In genomic region chr17:50057521-50057991, GRCh38 we compare ENCODE assay signal across 10 cellular contexts. TPM values are rescaled to one million over a fixed set of nuclear protein-coding genes. Genes with fewer than 3 reads are reported as not detected.
DNase-seq lines count a peak whose midpoint lies in the region; ATAC-seq and TF ChIP-seq lines count a peak whose summit lies in the region.
"Had no signal": no experiment of that assay in that cellular context is flagged by ENCODE, and none has a peak within 500 bp of the region (broad histone marks: within the 10 kb centered on the region; RNA-seq: fewer than 3 reads in every experiment).

No MANE protein-coding gene starts in this region.

- H3K27ac ChIP-seq in body of pancreas (peak overlapping the region; percentile 81 to 97 (median 88)), mesenchymal stem cell (ENCODE audit: low read length, poor library complexity, severe bottlenecking) (peak overlapping the region; percentile 90), tibial nerve (peak overlapping the region in 3 of 4 donors; percentile 85 to 95 (median 85))
- H3K27ac ChIP-seq: C4-2B, KMS-11 had no signal

- H3K4me3 Mint-ChIP-seq in activated T-cell treated with anti-CD3 and anti-CD28 coated beads, Interleukin-2, amount 50 U/mL, for 24 hours: peak overlapping the region; percentile 85

- H3K27me3 ChIP-seq in body of pancreas (no peaks in the 10 kb centered on the region), mesenchymal stem cell (ENCODE audit: control insufficient read depth in 1 of 2, insufficient read depth in 1 of 2, low read length in 2 of 2) (no peaks in the 10 kb centered on the region), tibial nerve (no peaks in the 10 kb centered on the region)

- no peak for TF ChIP-seq POLR2A in body of pancreas (IDR thresholded peaks at IDR 0.05)
- TF ChIP-seq POLR2A in tibial nerve (IDR thresholded peaks at IDR 0.05): no peak

- peaks cover 86% of the 10 kb centered on the region for H3K4me1 ChIP-seq in body of pancreas
- H3K4me1 ChIP-seq in mesenchymal stem cell (ENCODE audit: control insufficient read depth, insufficient read depth, low read depth, low read length): peaks cover 58% of the 10 kb centered on the region
- H3K4me1 ChIP-seq in tibial nerve: peaks cover 0 to 91% (median 53%) of the 10 kb centered on the region in 4 donors

- peak overlapping the region; percentile 86 for H3K4me2 ChIP-seq in mesenchymal stem cell (ENCODE audit: low read length, poor library complexity, severe bottlenecking)

- WGBS in body of pancreas, 2 donors: 45 to 51% methylated on average over 9 of the region's 9 CpGs
- WGBS in mesenchymal stem cell: 93% methylated on average over 9 of the region's 9 CpGs
- 78 to 82% methylated on average over 9 of the region's 9 CpGs for WGBS in tibial nerve, 2 donors

- H3K36me3 Mint-ChIP-seq in activated T-cell treated with anti-CD3 and anti-CD28 coated beads, Interleukin-2, amount 50 U/mL, for 24 hours (ENCODE audit: low read depth): peaks cover 3% of the 10 kb centered on the region

- H3K14ac ChIP-seq in mesenchymal stem cell (ENCODE audit: low read length in 2 of 2): peak overlapping the region in 1 of 2 experiments; percentile 29

- no peaks in the 10 kb centered on the region for H3K9me3 Mint-ChIP-seq in activated T-cell treated with anti-CD3 and anti-CD28 coated beads, Interleukin-2, amount 50 U/mL, for 24 hours

- peaks cover 7% of the 10 kb centered on the region for H3K27me3 Mint-ChIP-seq in activated T-cell treated with anti-CD3 and anti-CD28 coated beads, Interleukin-2, amount 50 U/mL, for 24 hours

- peak overlapping the region; percentile 81 for H4K8ac ChIP-seq in mesenchymal stem cell (ENCODE audit: low read length)

- H3K4ac ChIP-seq in mesenchymal stem cell (ENCODE audit: low read depth in 1 of 2, low read length in 2 of 2): peak overlapping the region in 1 of 2 experiments; percentile 52

- no peak overlapping the region for H2AFZ ChIP-seq in mesenchymal stem cell (ENCODE audit: low read depth, low read length)

- H3K4me3 ChIP-seq in body of pancreas: no peak overlapping the region
- H3K4me3 ChIP-seq in mesenchymal stem cell (ENCODE audit: insufficient read depth in 1 of 2, low read depth in 1 of 2, low read length in 2 of 2): peak overlapping the region; percentile 84 to 87
- H3K4me3 ChIP-seq in tibial nerve: peak overlapping the region in 3 of 4 donors; percentile 66 to 87 (median 73)

- peak overlapping the region; percentile 79 for H3K9ac ChIP-seq in mesenchymal stem cell (ENCODE audit: low read length)
- H3K9ac ChIP-seq: KMS-11 had no signal

- no peak overlapping the region for H2BK120ac ChIP-seq in mesenchymal stem cell (ENCODE audit: low read depth, low read length)

- H4K91ac ChIP-seq in mesenchymal stem cell (ENCODE audit: low read length): peak overlapping the region; percentile 35

- H3K27ac Mint-ChIP-seq in activated T-cell treated with anti-CD3 and anti-CD28 coated beads, Interleukin-2, amount 50 U/mL, for 24 hours: no peak overlapping the region

- H3K79me1 ChIP-seq in mesenchymal stem cell (replicated peaks; ENCODE audit: low read length, poor library complexity, severe bottlenecking): no peaks in the 10 kb centered on the region

- intact Hi-C loops in body of pancreas (cut with DNase I) (no loop called here), posterior vena cava (cut with DNase I) (no loop called here)

- no peak overlapping the region for H2BK15ac ChIP-seq in mesenchymal stem cell (ENCODE audit: low read depth, poor library complexity, severe bottlenecking)

- H3K9me3 ChIP-seq in body of pancreas: no peaks in the 10 kb centered on the region
- no peaks in the 10 kb centered on the region for H3K9me3 ChIP-seq in mesenchymal stem cell (ENCODE audit: control insufficient read depth, low read length)
- H3K9me3 ChIP-seq in tibial nerve: no peaks in the 10 kb centered on the region

- ATAC-seq in body of pancreas (no peak), GM18868 (IDR thresholded peaks at IDR 0.05; ENCODE audit: unreplicated experiment) (no peak)

- no peak for TF ChIP-seq CTCF in body of pancreas (IDR thresholded peaks at IDR 0.05)
- TF ChIP-seq CTCF in tibial nerve (IDR thresholded peaks at IDR 0.05): no peak

- DNase-seq in activated T-cell treated with anti-CD3 and anti-CD28 coated beads, Interleukin-2, amount 50 U/mL, for 24 hours: no peak
- no peak for DNase-seq in activated T-cell treated with anti-CD3 and anti-CD28 coated beads, Interleukin-2, amount 50 U/mL, for 48 hours
- peak; percentile 22 to 42 (median 28) for DNase-seq in body of pancreas
- DNase-seq in mesenchymal stem cell: no peak
- no peak for DNase-seq in tibial nerve (ENCODE audit: low spot score in 2 of 2)
- DNase-seq in kidney glomerular epithelial cell (lab: John Stamatoyannopoulos, UW): no peak
- DNase-seq in posterior vena cava (ENCODE audit: low spot score): no peak

- H2BK12ac ChIP-seq in mesenchymal stem cell (ENCODE audit: low read length in 2 of 2): peak overlapping the region in 1 of 2 experiments; percentile 19

- peak overlapping the region; percentile 40 to 81 for H3K18ac ChIP-seq in mesenchymal stem cell (ENCODE audit: low read depth in 1 of 2, low read length in 2 of 2)

- no peak overlapping the region for H2AK5ac ChIP-seq in mesenchymal stem cell (ENCODE audit: low read length, severe bottlenecking)

- TF ChIP-seq EP300 in tibial nerve (IDR thresholded peaks at IDR 0.05): no peak

- no peak overlapping the region for H3K23ac ChIP-seq in mesenchymal stem cell (ENCODE audit: low read length in 2 of 2)

- peaks cover 26% of the 10 kb centered on the region for H3K4me1 Mint-ChIP-seq in activated T-cell treated with anti-CD3 and anti-CD28 coated beads, Interleukin-2, amount 50 U/mL, for 24 hours (ENCODE audit: low read depth)

- no peak overlapping the region for H2BK5ac ChIP-seq in mesenchymal stem cell (ENCODE audit: low read depth, low read length, poor library complexity, severe bottlenecking)

- H3K36me3 ChIP-seq in body of pancreas (replicated peaks in 1 of 2; ENCODE audit: insufficient read depth in 1 of 2, low read depth in 2 of 2) (no peaks in the 10 kb centered on the region), mesenchymal stem cell (ENCODE audit: control insufficient read depth in 1 of 2, insufficient read depth in 2 of 2, low read depth in 1 of 2, low read length in 2 of 2) (peaks cover 0 to 20% of the 10 kb centered on the region in 2 experiments), tibial nerve (no peaks in the 10 kb centered on the region)

RNA-seq across cellular contexts. Expression of gene ITGA3, which starts 1.6 kb away (rescaled TPM):
- total RNA-seq in body of pancreas (10 to 100 TPM; 31.0 to 36.3 TPM), tibial nerve (10 to 100 TPM; 59.2 to 85.7 (median 69.1) TPM), posterior vena cava (10 to 100 TPM; 56.3 to 80.3 TPM)
- polyA plus RNA-seq in mesenchymal stem cell (2013, experiment 1 of 2): 136 TPM
- 138 TPM for polyA plus RNA-seq in mesenchymal stem cell (2013, experiment 2 of 2)

RNA-seq across cellular contexts. Expression of gene PDK2, which starts 37.6 kb away (rescaled TPM):
- total RNA-seq in body of pancreas (100 to 1,000 TPM in 1 of 2 donors, 10 to 100 TPM in 1; 27.0 to 119 TPM), tibial nerve (10 to 100 TPM; 37.9 to 77.7 (median 49.8) TPM), posterior vena cava (10 to 100 TPM; 26.0 to 27.7 TPM)
- 43.1 TPM for polyA plus RNA-seq in mesenchymal stem cell (2013, experiment 1 of 2)
- polyA plus RNA-seq in mesenchymal stem cell (2013, experiment 2 of 2): 39.6 TPM

Comparison
In these comparisons a context has a peak if more than half of its experiments do, and no peak if none do; other contexts are left out.
1. DNase-seq: peak in body of pancreas (4 of 4); none in activated T-cell treated with anti-CD3 and anti-CD28 coated beads, Interleukin-2, amount 50 U/mL, for 24 hours (single experiment), activated T-cell treated with anti-CD3 and anti-CD28 coated beads, Interleukin-2, amount 50 U/mL, for 48 hours (0 of 2), mesenchymal stem cell (single experiment), tibial nerve (0 of 2), kidney glomerular epithelial cell (single experiment) and posterior vena cava (single experiment).
2. H3K4me3 ChIP-seq: peak in mesenchymal stem cell (2 of 2) and tibial nerve (3 of 4); none in body of pancreas (0 of 2).
3. Peak in every context shown above with its lines, with median percentiles within 50 percentile points of each other: H3K27ac ChIP-seq.